Comparison of ENCODE assay signal across 7 cellular contexts in genomic region chr1:229975047-229975446, GRCh38.
"Had no signal": no experiment of that assay in that cellular context is flagged by ENCODE, and none has a peak within 500 bp of the region (broad histone marks: within the 10 kb centered on the region; RNA-seq: fewer than 3 reads in every experiment).

No MANE protein-coding gene starts in this region.

- FAIRE-seq: HepG2, HTR-8/SVneo had no signal

- H3K27ac ChIP-seq: HL-60, KMS-11 had no signal

- ATAC-seq: HepG2 had no signal

- DNase-seq: IMR-90, KBM-7, KG1 had no signal

- H3K9ac ChIP-seq: KMS-11 had no signal

- H3K4me2 ChIP-seq: KMS-11 had no signal
